Comparison of ENCODE assay signal across 9 cellular contexts in genomic region chr7:27154901-27155815, GRCh38. TPM values are rescaled to one million over a fixed set of nuclear protein-coding genes. Genes with fewer than 3 reads are reported as not detected.
DNase-seq lines count a peak whose midpoint lies in the region; ATAC-seq and TF ChIP-seq lines count a peak whose summit lies in the region.
"Had no signal": no experiment of that assay in that cellular context is flagged by ENCODE, and none has a peak within 500 bp of the region (broad histone marks: within the 10 kb centered on the region; RNA-seq: fewer than 3 reads in every experiment).

No MANE protein-coding gene starts in this region.

- H3K4me3 Mint-ChIP-seq in CD14-positive monocyte = peak overlapping the region; percentile 55 to 93
- peak overlapping the region; percentile 66 for H3K4me3 Mint-ChIP-seq in progenitor cell of endocrine pancreas (ENCODE audit: low read depth)

- intact Hi-C loops in CD14-positive monocyte (cut with micrococcal nuclease) = loop anchor here (5.0 kb wide), 3 partner anchors 32 to 1293 kb away; partner anchors contain the start of genes HOXA11 (in 2 of the 2) and HOXA1 (in 1 of the 2)

- no peak for ATAC-seq in HG03460 (IDR thresholded peaks at IDR 0.05; ENCODE audit: unreplicated experiment)

- H3K9me3 ChIP-seq in Peyer's patch = peaks cover 0 to 7% (median 0%) of the 10 kb centered on the region in 4 donors
- H3K9me3 ChIP-seq in effector memory CD4-positive, alpha-beta T cell (ENCODE audit: control insufficient read depth, low read length) = no peaks in the 10 kb centered on the region
- H3K9me3 ChIP-seq in right atrium auricular region = no peaks in the 10 kb centered on the region

- H3K9me3 Mint-ChIP-seq in CD14-positive monocyte (peaks cover 0 to 72% (median 28%) of the 10 kb centered on the region in 7 donors), progenitor cell of endocrine pancreas (ENCODE audit: low read depth) (no peaks in the 10 kb centered on the region)

- peak overlapping the region in 1 of 7 donors; percentile 61 for H3K27ac Mint-ChIP-seq in CD14-positive monocyte
- peak overlapping the region; percentile 56 for H3K27ac Mint-ChIP-seq in progenitor cell of endocrine pancreas

- peak; percentile 39 for DNase-seq in CD14-positive monocyte (ENCODE audit: low spot score)
- peak; percentile 17 to 72 (median 68) for DNase-seq in Peyer's patch
- DNase-seq in effector memory CD4-positive, alpha-beta T cell = no peak
- DNase-seq in progenitor cell of endocrine pancreas (ENCODE audit: low spot score, unreplicated experiment) = no peak
- DNase-seq in NCI-H748 treated with DMSO at 0.1 percent for 48 hours (lab: John Stamatoyannopoulos, UW) = no peak
- DNase-seq in DMS79 (lab: John Stamatoyannopoulos, UW) = no peak
- no peak for DNase-seq in right atrium auricular region (ENCODE audit: low spot score)

- H3K4me1 Mint-ChIP-seq in CD14-positive monocyte (peaks cover 73% of the 10 kb centered on the region), progenitor cell of endocrine pancreas (ENCODE audit: low read depth) (peaks cover 8% of the 10 kb centered on the region)

- H3K36me3 ChIP-seq in Peyer's patch (no peaks in the 10 kb centered on the region), right atrium auricular region (no peaks in the 10 kb centered on the region)
- no peaks in the 10 kb centered on the region for H3K36me3 ChIP-seq in effector memory CD4-positive, alpha-beta T cell (ENCODE audit: control insufficient read depth, insufficient read depth, low read length)

- H3K4me1 ChIP-seq in Peyer's patch = peaks cover 1 to 49% (median 14%) of the 10 kb centered on the region in 4 donors
- peaks cover 53% of the 10 kb centered on the region for H3K4me1 ChIP-seq in effector memory CD4-positive, alpha-beta T cell (ENCODE audit: control insufficient read depth, insufficient read depth, low read length, poor library complexity, severe bottlenecking)
- H3K4me1 ChIP-seq in right atrium auricular region = peaks cover 0 to 57% of the 10 kb centered on the region in 2 donors

- H3K4me3 ChIP-seq in Peyer's patch (peak overlapping the region; percentile 4 to 81 (median 55)), right atrium auricular region (no peak overlapping the region)
- H3K4me3 ChIP-seq in effector memory CD4-positive, alpha-beta T cell (ENCODE audit: insufficient read depth, low read depth, low read length, poor library complexity, severe bottlenecking) = peak overlapping the region; percentile 34

- peak overlapping the region; percentile 69 to 93 (median 84) for H3K27ac ChIP-seq in Peyer's patch
- no peak overlapping the region for H3K27ac ChIP-seq in effector memory CD4-positive, alpha-beta T cell (ENCODE audit: insufficient read depth, low read length, poor library complexity, severe bottlenecking)
- no peak overlapping the region for H3K27ac ChIP-seq in right atrium auricular region

- H3K36me3 Mint-ChIP-seq in CD14-positive monocyte (peaks cover 12 to 31% of the 10 kb centered on the region in 2 donors), progenitor cell of endocrine pancreas (ENCODE audit: insufficient read depth) (peaks cover 2% of the 10 kb centered on the region)

- H3K27me3 ChIP-seq in Peyer's patch (no peaks in the 10 kb centered on the region), right atrium auricular region (peaks cover 66 to 92% of the 10 kb centered on the region in 2 donors)
- peaks cover 86% of the 10 kb centered on the region for H3K27me3 ChIP-seq in effector memory CD4-positive, alpha-beta T cell (replicated peaks; ENCODE audit: control insufficient read depth, insufficient read depth, low read length, poor library complexity, severe bottlenecking)

- peaks cover 93 to 100% (median 100%) of the 10 kb centered on the region in 3 donors for H3K27me3 Mint-ChIP-seq in CD14-positive monocyte (ENCODE audit: low read depth in 3 of 3)
- peaks cover 97% of the 10 kb centered on the region for H3K27me3 Mint-ChIP-seq in progenitor cell of endocrine pancreas

- no peak for TF ChIP-seq CTCF in CD14-positive monocyte (IDR thresholded peaks at IDR 0.05)
- no peak for TF ChIP-seq CTCF in Peyer's patch (IDR thresholded peaks at IDR 0.05)
- TF ChIP-seq CTCF in progenitor cell of endocrine pancreas (IDR thresholded peaks at IDR 0.05; ENCODE audit: unreplicated experiment) = no peak
- TF ChIP-seq CTCF in right atrium auricular region (IDR thresholded peaks at IDR 0.05) = no peak

- no peak for TF ChIP-seq POLR2A in Peyer's patch (IDR thresholded peaks at IDR 0.05)

RNA-seq across cellular contexts. Expression of gene HOXA7, which starts 1.3 kb away (rescaled TPM):
- polyA plus RNA-seq in CD14-positive monocyte = not detected
- total RNA-seq in Peyer's patch (10 to 100 TPM in 1 of 4 donors, 1 to 10 TPM in 3; 3.3 to 11.8 (median 5.7) TPM), progenitor cell of endocrine pancreas (1.4 and 1.5 TPM in 2 replicates), right atrium auricular region (not detected)
- total RNA-seq: temporal lobe had no signal

RNA-seq across cellular contexts. Expression of gene HOXA3, which starts 2.8 kb away (rescaled TPM):
- not detected for polyA plus RNA-seq in CD14-positive monocyte
- total RNA-seq in Peyer's patch = 10 to 100 TPM in 3 of 4 donors, 1 to 10 TPM in 1; 6.7 to 21.2 (median 13.9) TPM
- 77.4 and 85.5 TPM in 2 replicates for total RNA-seq in progenitor cell of endocrine pancreas
- under 1 TPM; 0.28 to 0.30 TPM for total RNA-seq in right atrium auricular region
- total RNA-seq: temporal lobe had no signal

RNA-seq across cellular contexts. Expression of gene HOXA6, which starts 7.6 kb away (rescaled TPM):
- not detected for polyA plus RNA-seq in CD14-positive monocyte
- total RNA-seq in Peyer's patch (10 to 100 TPM; 18.7 to 45.0 (median 30.7) TPM), progenitor cell of endocrine pancreas (0.38 TPM in 1 of 2 replicates, not detected in the other), right atrium auricular region (not detected)
- total RNA-seq: temporal lobe had no signal

RNA-seq across cellular contexts. Expression of gene HOXA9, which starts 10.2 kb away (rescaled TPM):
- 1 to 10 TPM in 1 of 2 donors, under 1 TPM in 1; 0.55 to 1.9 TPM for polyA plus RNA-seq in CD14-positive monocyte
- total RNA-seq in Peyer's patch (10 to 100 TPM; 25.7 to 71.2 (median 46.1) TPM), progenitor cell of endocrine pancreas (not detected in 2 replicates), right atrium auricular region (not detected)

RNA-seq across cellular contexts. Expression of gene HOXA5, which starts 11.7 kb away (rescaled TPM):
- polyA plus RNA-seq in CD14-positive monocyte = 1 to 10 TPM in 1 of 2 donors, under 1 TPM in 1; 0.85 to 1.8 TPM
- total RNA-seq in Peyer's patch = 10 to 100 TPM in 3 of 4 donors, 1 to 10 TPM in 1; 8.3 to 24.3 (median 20.1) TPM
- 12.6 and 18.1 TPM in 2 replicates for total RNA-seq in progenitor cell of endocrine pancreas
- under 1 TPM; 0.24 to 0.96 TPM for total RNA-seq in right atrium auricular region
- total RNA-seq: temporal lobe had no signal

Comparison
In these comparisons a context has a peak if more than half of its experiments do, and no peak if none do; other contexts are left out.
1. DNase-seq: peak in CD14-positive monocyte (single experiment) and Peyer's patch (3 of 3); none in effector memory CD4-positive, alpha-beta T cell (0 of 3), progenitor cell of endocrine pancreas (single experiment), NCI-H748 treated with DMSO at 0.1 percent for 48 hours (single experiment), DMS79 (single experiment) and right atrium auricular region (single experiment).
2. H3K27ac ChIP-seq: peak in Peyer's patch (4 of 4); none in effector memory CD4-positive, alpha-beta T cell (single experiment) and right atrium auricular region (0 of 2).
3. H3K4me3 ChIP-seq: peak in Peyer's patch (4 of 4) and effector memory CD4-positive, alpha-beta T cell (single experiment); none in right atrium auricular region (0 of 2).
4. RNA of gene HOXA3, which starts 2.8 kb away (total RNA-seq): 77.4 to 85.5 TPM in progenitor cell of endocrine pancreas and 6.7 to 21.2 TPM in Peyer's patch; 0.28 to 0.30 TPM in right atrium auricular region; every median in the first group is over 4 times any median in the second.
5. RNA of gene HOXA6, which starts 7.6 kb away (total RNA-seq): 18.7 to 45.0 TPM in Peyer's patch; 0.38 TPM in progenitor cell of endocrine pancreas and not detected in right atrium auricular region; every median in the first group is over 10 times any median in the second.